ENCODE assay signal across 8 cellular contexts in genomic region chr15:60006808-60007346, GRCh38. TPM values are rescaled to one million over a fixed set of nuclear protein-coding genes. Genes with fewer than 3 reads are reported as not detected.
DNase-seq lines count a peak whose midpoint lies in the region; ATAC-seq, FAIRE-seq and TF ChIP-seq lines count a peak whose summit lies in the region.

No MANE protein-coding gene starts in this region.

- H3K36me3 ChIP-seq in ACC112 (ENCODE audit: insufficient read depth, low read length) (no peaks in the 10 kb centered on the region), HUES6 (ENCODE audit: control insufficient read depth, insufficient read depth, low read length) (no peaks in the 10 kb centered on the region), K562 (ENCODE audit: control insufficient read depth, insufficient read depth, low read length) (no peaks in the 10 kb centered on the region), mucosa of stomach (ENCODE audit: control insufficient read depth, insufficient read depth, low read length) (no peaks in the 10 kb centered on the region)

- FAIRE-seq in K562 (lab: Jason Lieb, UNC) (no peak), D721Med (lab: Jason Lieb, UNC) (no peak)

- H4K20me1 ChIP-seq in K562 (replicated peaks; ENCODE audit: control insufficient read depth, insufficient read depth, low read length), result no peaks in the 10 kb centered on the region

- H3K4me1 ChIP-seq in ACC112 (ENCODE audit: control insufficient read depth, insufficient read depth, low read length, unreplicated experiment) (peaks cover 7% of the 10 kb centered on the region), HUES6 (ENCODE audit: control insufficient read depth, insufficient read depth, low read length) (peaks cover 66% of the 10 kb centered on the region), K562 (replicated peaks in 1 of 2; ENCODE audit: control insufficient read depth in 2 of 2, insufficient read depth in 2 of 2, low read length in 2 of 2) (peaks cover 0 to 12% of the 10 kb centered on the region in 2 experiments; a peak in 2 of 5 replicates), mucosa of stomach (ENCODE audit: control insufficient read depth, insufficient read depth, low read length) (peaks cover 25% of the 10 kb centered on the region)

- no peaks in the 10 kb centered on the region for H3K9me1 ChIP-seq in K562 (ENCODE audit: control insufficient read depth, insufficient read depth, low read length)

- POLR2A ChIA-PET in K562 (lab: Yijun Ruan, JAX), result no interaction called here

- BruUV-seq in K562 (replicated peaks; lab: Mats Ljungman, UMichigan), result no TSS peak

- H3K79me2 ChIP-seq in ACC112 (ENCODE audit: control insufficient read depth, insufficient read depth, low read length, unreplicated experiment) (no peaks in the 10 kb centered on the region), K562 (ENCODE audit: control insufficient read depth, insufficient read depth, low read length) (no peaks in the 10 kb centered on the region)

- no peak for TF ChIP-seq EP300 in K562 (IDR thresholded peaks at IDR 0.05; ENCODE audit: low read length)

- H3K9me3 ChIP-seq in HUES6 (ENCODE audit: control insufficient read depth, insufficient read depth, low read depth, low read length) (no peaks in the 10 kb centered on the region), K562 (replicated peaks; ENCODE audit: control insufficient read depth, insufficient read depth, low read depth, low read length) (no peaks in the 10 kb centered on the region), mucosa of stomach (ENCODE audit: control insufficient read depth, low read length) (no peaks in the 10 kb centered on the region)

- no peak for DNase-seq in K562 (ENCODE audit: extremely low read depth in 1 of 4, low spot score in 3 of 4)
- DNase-seq in GOT3 (lab: John Stamatoyannopoulos, UW), result no peak
- no peak for DNase-seq in D721Med (ENCODE audit: insufficient read length, low spot score)
- DNase-seq in NCI-H1417 (lab: John Stamatoyannopoulos, UW), result no peak

- CTCF ChIA-PET in K562 (lab: Yijun Ruan, JAX; ENCODE audit: low intra/inter-chr PET ratio), result interaction anchor here (0.6 to 0.7 kb wide), 2 partner anchors 298 to 515 kb away, joined by 3 to 7 read pairs; no protein-coding TSS in a partner anchor

- TF ChIP-seq CTCF in K562 (IDR thresholded peaks at IDR 0.05 in 2 of 3, conservative IDR thresholded peaks at IDR 0.05 in 1 of 3; ENCODE audit: insufficient read depth in 2 of 3, low read depth in 1 of 3, low read length in 3 of 3) (no peak), D721Med (IDR thresholded peaks at IDR 0.05; ENCODE audit: insufficient read depth, missing control alignments) (no peak)

- in situ Hi-C loops in K562 (cut with MboI), result no loop called here

- H3K27ac ChIP-seq in ACC112 (ENCODE audit: low read depth, low read length) (no peak overlapping the region), HUES6 (ENCODE audit: low read depth, low read length) (no peak overlapping the region), K562 (ENCODE audit: extremely low read depth, low read depth, low read length) (no peak overlapping the region)

- 0 out of 2 replicates have a peak overlapping the region, but pooled peaks have one; percentile 33 for H3K4me2 ChIP-seq in K562 (ENCODE audit: insufficient read depth, low read length)

- H2AFZ ChIP-seq in ACC112 (ENCODE audit: low read length, unreplicated experiment), result peak overlapping the region; percentile 63
- peak overlapping the region; percentile 65; the same call in 1 of the 2 replicates for H2AFZ ChIP-seq in K562 (ENCODE audit: low read depth, low read length)

- intact Hi-C loops in K562 (cut with micrococcal nuclease), result no loop called here

- H3K4me3 ChIP-seq in ACC112 (ENCODE audit: low read depth, low read length), result peak overlapping the region; percentile 79
- H3K4me3 ChIP-seq in HUES6 (ENCODE audit: low read depth, low read length), result peak overlapping the region; percentile 68
- H3K4me3 ChIP-seq in K562, result 0 out of 2 replicates have a peak overlapping the region, but pooled peaks have one; percentile 11
- peak overlapping the region; percentile 68 for H3K4me3 ChIP-seq in mucosa of stomach (ENCODE audit: low read length)

- H3K27me3 ChIP-seq in ACC112 (ENCODE audit: insufficient read depth, low read length), result peaks cover 99% of the 10 kb centered on the region
- H3K27me3 ChIP-seq in HUES6 (ENCODE audit: control insufficient read depth, insufficient read depth, low read length), result peaks cover 73% of the 10 kb centered on the region
- peaks cover 4 to 22% of the 10 kb centered on the region in 2 experiments; a peak in 4 of 5 replicates for H3K27me3 ChIP-seq in K562 (ENCODE audit: control insufficient read depth in 2 of 2, insufficient read depth in 2 of 2, low read length in 2 of 2)
- peaks cover 93% of the 10 kb centered on the region for H3K27me3 ChIP-seq in mucosa of stomach (ENCODE audit: control insufficient read depth, insufficient read depth, low read length)

- no peak for TF ChIP-seq POLR2A in K562 (conservative IDR thresholded peaks at IDR 0.05)

- peak overlapping the region; percentile 45 for H3K9ac ChIP-seq in HUES6 (ENCODE audit: low read length)
- H3K9ac ChIP-seq in K562 (ENCODE audit: insufficient read depth in 1 of 2, low read depth in 2 of 2, low read length in 2 of 2), result no peak overlapping the region
- H3K9ac ChIP-seq in mucosa of stomach (ENCODE audit: low read length), result peak overlapping the region; percentile 61

- WGBS in K562 (ENCODE audit: insufficient coverage, low coverage, missing lambda C conversion rate), result 4% methylated on average over 5 of the region's 6 CpGs

- TF ChIP-seq RAD21 in K562 (CRISPR knock-in tag; conservative IDR thresholded peaks at IDR 0.05 in 1 of 2, IDR thresholded peaks at IDR 0.05 in 1 of 2), result no peak

- no peak for ATAC-seq in K562
- no peak for ATAC-seq in HG03469 (IDR thresholded peaks at IDR 0.05; ENCODE audit: unreplicated experiment)

TF ChIP-seq in K562, 482 proteins besides CTCF, POLR2A, EP300 and RAD21:
- TF ChIP-seq ZC3H8 (IDR thresholded peaks at IDR 0.05) (no peak), DEAF1 (CRISPR knock-in tag; IDR thresholded peaks at IDR 0.05) (no peak), CBX8 (IDR thresholded peaks at IDR 0.05; ENCODE audit: borderline replicate concordance, extremely low read depth, low read depth, low read length, poor library complexity, severe bottlenecking) (peak; percentile 58), POLR2H (tag; IDR thresholded peaks at IDR 0.05; ENCODE audit: low read depth) (0 out of 2 replicates have a peak, but pooled peaks have one; percentile 7), E2F1 (CRISPR knock-in tag; IDR thresholded peaks at IDR 0.05) (no peak)

RNA-seq across cellular contexts. Expression of gene FOXB1, which starts 2.8 kb away (rescaled TPM):
- total RNA-seq in K562 (2011; cell fraction: chromatin; rRNA removed; ENCODE audit: low replicate concordance), result not detected in 2 replicates
- total RNA-seq in K562 (2011; cell fraction: nucleolus; rRNA removed), result not detected in 2 replicates
- not detected in 2 replicates for total RNA-seq in K562 (2011; cell fraction: nucleoplasm; rRNA removed)
- total RNA-seq in K562 (2014; rRNA removed), result not detected in 2 replicates
- not detected in 2 replicates for total RNA-seq in K562 (2014; rRNA removed; fragmentation: Illumina TruSeq; extraction: Trizol)
- not detected in 2 replicates for total RNA-seq in K562 (2015; rRNA removed; fragmentation: Illumina TruSeq; extraction: Trizol)
- total RNA-seq in K562 (2021), result not detected in 2 replicates
- polyA plus RNA-seq in K562 (2011; rRNA removed), result not detected in 2 replicates
- polyA plus RNA-seq in K562 (2011; cell fraction: cytosol; rRNA removed), result not detected in 2 replicates
- not detected in 2 replicates for polyA plus RNA-seq in K562 (2011; cell fraction: nucleus; rRNA removed)
- polyA plus RNA-seq in K562 (2012), result not detected in 2 replicates
- polyA plus RNA-seq in K562 (2014; fragmentation: Illumina TruSeq; extraction: Trizol), result not detected in 2 replicates
- polyA plus RNA-seq in K562 (2014; fragmentation: Nextera tagmentation; extraction: Ambion mirVana), result not detected
- polyA plus RNA-seq in K562 (2014; rRNA removed), result not detected in 2 replicates
- not detected in 2 replicates for polyA minus RNA-seq in K562 (2011; rRNA and poly(A)+ RNA removed)
- not detected in 2 replicates for polyA minus RNA-seq in K562 (2011; cell fraction: cytosol; rRNA and poly(A)+ RNA removed)
- polyA minus RNA-seq in K562 (2011; cell fraction: nucleus; rRNA and poly(A)+ RNA removed), result not detected in 2 replicates

Comparison
In these comparisons a context has a peak if more than half of its experiments do, and no peak if none do; other contexts are left out.
1. H3K4me3 ChIP-seq: peak in every context shown above with its lines; median percentile 79 in ACC112; 68 in HUES6; 68 in mucosa of stomach; 11 in K562.
2. H3K9ac ChIP-seq: peak in HUES6 (single experiment) and mucosa of stomach (single experiment); none in K562 (0 of 2).